In genomic region chr12:30400349-30400748, GRCh38 we compare ENCODE assay signal across 5 cellular contexts.
"Had no signal": no experiment of that assay in that cellular context is flagged by ENCODE, and none has a peak within 500 bp of the region (broad histone marks: within the 10 kb centered on the region; RNA-seq: fewer than 3 reads in every experiment).

No MANE protein-coding gene starts in this region.

- DNase-seq: IMR-90, KBM-7 had no signal

- ATAC-seq: HepG2 had no signal

- FAIRE-seq: HepG2, HTR-8/SVneo had no signal

- H3K27ac ChIP-seq: HL-60 had no signal
